In genomic region chr7:138083859-138084258, GRCh38 we compare ENCODE assay signal across 9 cellular contexts. TPM values are rescaled to one million over a fixed set of nuclear protein-coding genes. Genes with fewer than 3 reads are reported as not detected.
"Had no signal": no experiment of that assay in that cellular context is flagged by ENCODE, and none has a peak within 500 bp of the region (broad histone marks: within the 10 kb centered on the region; RNA-seq: fewer than 3 reads in every experiment).

No MANE protein-coding gene starts in this region.

- ATAC-seq: GM12878 had no signal

- DNase-seq: GDM1, GF-D8 had no signal

- FAIRE-seq: G401.6, GM12878, GM12891, GM12892, GM18507, GM19239 had no signal

- H3K4me3 ChIP-seq: GM12878 had no signal

RNA-seq across cellular contexts. Expression of gene AKR1D1, which starts 7.6 kb away (rescaled TPM):
- total RNA-seq: G401, GM12878 had no signal
